In genomic region chr1:117810553-117810952, GRCh38 we compare ENCODE assay signal across 21 cellular contexts.
DNase-seq lines count a peak whose midpoint lies in the region; ATAC-seq and TF ChIP-seq lines count a peak whose summit lies in the region.
"Had no signal": no experiment of that assay in that cellular context is flagged by ENCODE, and none has a peak within 500 bp of the region (broad histone marks: within the 10 kb centered on the region; RNA-seq: fewer than 3 reads in every experiment).

No MANE protein-coding gene starts in this region.

- no peaks in the 10 kb centered on the region for H3K9me3 ChIP-seq in CD4-positive, alpha-beta T cell (ENCODE audit: control insufficient read depth, low read length)
- H3K9me3 ChIP-seq in HEK293 (ENCODE audit: control insufficient read depth, insufficient read depth, low read depth, low read length) (no peaks in the 10 kb centered on the region), mesenchymal stem cell (ENCODE audit: control insufficient read depth, low read length) (no peaks in the 10 kb centered on the region)
- H3K9me3 ChIP-seq: esophagus squamous epithelium, psoas muscle, transverse colon had no signal

- H3K4me2 ChIP-seq in mesenchymal stem cell (ENCODE audit: low read length, poor library complexity, severe bottlenecking): no peak overlapping the region
- H3K4me2 ChIP-seq: neural progenitor cell had no signal

- no peaks in the 10 kb centered on the region for H3K79me1 ChIP-seq in mesenchymal stem cell (replicated peaks; ENCODE audit: low read length, poor library complexity, severe bottlenecking)

- no peak overlapping the region for H3K14ac ChIP-seq in mesenchymal stem cell (ENCODE audit: low read length in 2 of 2)

- H3K4me1 ChIP-seq in HEK293 (ENCODE audit: control insufficient read depth, insufficient read depth, low read length) (no peaks in the 10 kb centered on the region), mesenchymal stem cell (ENCODE audit: control insufficient read depth, insufficient read depth, low read depth, low read length) (peaks cover 5% of the 10 kb centered on the region)
- H3K4me1 ChIP-seq: neural progenitor cell, psoas muscle, transverse colon had no signal

- no peak for DNase-seq in CD4-positive, alpha-beta T cell
- peak; percentile 53 for DNase-seq in OCI-M1 (lab: John Stamatoyannopoulos, UW)
- DNase-seq in mesenchymal stem cell: no peak
- no peak for DNase-seq in NK-92 (lab: John Stamatoyannopoulos, UW; ENCODE audit: unreplicated experiment)
- no peak for DNase-seq in glomerular visceral epithelial cell (ENCODE audit: extremely low spot score)
- no peak for DNase-seq in COLO668 (lab: John Stamatoyannopoulos, UW; ENCODE audit: unreplicated experiment)
- DNase-seq: activated naive CD8-positive, alpha-beta T cell treated with anti-CD3 and anti-CD28 coated beads for 36 hours; effector memory CD8-positive, alpha-beta T cell; esophagus squamous epithelium; Kasumi-1; left ventricle myocardium superior; NCI-H1417 treated with DMSO at 0.1 percent for 48 hours; NCI-H524; psoas muscle; Right ventricle myocardium superior; small intestine; stimulated activated CD4-positive, alpha-beta T cell treated with anti-CD3 and anti-CD28 coated beads, Interleukin-4, amount 100 ng/mL, for 1 hour; transverse colon had no signal

- TF ChIP-seq CTCF in CD4-positive, alpha-beta T cell (IDR thresholded peaks at IDR 0.05): no peak
- no peak for TF ChIP-seq CTCF in HEK293 (tag by site-specific recombination; IDR thresholded peaks at IDR 0.05)

- H3K27ac Mint-ChIP-seq in CD4-positive, alpha-beta T cell: no peak overlapping the region
- H3K27ac Mint-ChIP-seq: activated naive CD8-positive, alpha-beta T cell treated with anti-CD3 and anti-CD28 coated beads for 36 hours; effector memory CD8-positive, alpha-beta T cell; neural progenitor cell; stimulated activated naive CD8-positive, alpha-beta T cell treated with anti-CD3 and anti-CD28 coated beads, Interleukin-15, Interleukin-2, amounts not matched to agents 100 ng/mL and 50 ng/mL, for 24 hours had no signal

- H4K8ac ChIP-seq in mesenchymal stem cell (ENCODE audit: low read length): peak overlapping the region; percentile 45

- H3K36me3 ChIP-seq in HEK293 (ENCODE audit: control insufficient read depth in 2 of 2, insufficient read depth in 1 of 2, low read length in 2 of 2) (no peaks in the 10 kb centered on the region), mesenchymal stem cell (ENCODE audit: control insufficient read depth in 1 of 2, insufficient read depth in 2 of 2, low read depth in 1 of 2, low read length in 2 of 2) (no peaks in the 10 kb centered on the region)
- H3K36me3 ChIP-seq: esophagus squamous epithelium, neural progenitor cell, transverse colon had no signal

- H3K18ac ChIP-seq in mesenchymal stem cell (ENCODE audit: low read depth in 1 of 2, low read length in 2 of 2): peak overlapping the region in 1 of 2 experiments; percentile 55

- peaks cover 8% of the 10 kb centered on the region for H3K27me3 ChIP-seq in CD4-positive, alpha-beta T cell (ENCODE audit: control insufficient read depth, insufficient read depth, low read length)
- no peaks in the 10 kb centered on the region for H3K27me3 ChIP-seq in mesenchymal stem cell (ENCODE audit: control insufficient read depth in 1 of 2, insufficient read depth in 1 of 2, low read length in 2 of 2)
- H3K27me3 ChIP-seq: neural progenitor cell, transverse colon had no signal

- H3K4me3 ChIP-seq in HEK293 (ENCODE audit: low read depth, low read length) (no peak overlapping the region), mesenchymal stem cell (ENCODE audit: insufficient read depth in 1 of 2, low read depth in 1 of 2, low read length in 2 of 2) (no peak overlapping the region)
- H3K4me3 ChIP-seq: esophagus squamous epithelium, neural progenitor cell, psoas muscle, transverse colon had no signal

- no peak overlapping the region for H3K23ac ChIP-seq in mesenchymal stem cell (ENCODE audit: low read length in 2 of 2)

- H3K4ac ChIP-seq in mesenchymal stem cell (ENCODE audit: low read depth in 1 of 2, low read length in 2 of 2): peak overlapping the region; percentile 1 to 59

- H2AK5ac ChIP-seq in mesenchymal stem cell (ENCODE audit: low read length, severe bottlenecking): no peak overlapping the region

- H2BK120ac ChIP-seq in mesenchymal stem cell (ENCODE audit: low read depth, low read length): no peak overlapping the region

- H3K36me3 Mint-ChIP-seq in CD4-positive, alpha-beta T cell (ENCODE audit: low read depth): no peaks in the 10 kb centered on the region
- H3K36me3 Mint-ChIP-seq: activated naive CD8-positive, alpha-beta T cell treated with anti-CD3 and anti-CD28 coated beads for 36 hours; neural progenitor cell had no signal

- no peak overlapping the region for H3K9ac ChIP-seq in mesenchymal stem cell (ENCODE audit: low read length)
- H3K9ac ChIP-seq: neural progenitor cell had no signal

- no peak overlapping the region for H2BK5ac ChIP-seq in mesenchymal stem cell (ENCODE audit: low read depth, low read length, poor library complexity, severe bottlenecking)

- H3K27ac ChIP-seq in CD4-positive, alpha-beta T cell (ENCODE audit: low read depth, low read length): no peak overlapping the region
- H3K27ac ChIP-seq in HEK293 (ENCODE audit: extremely low read depth, low read depth, low read length) (no peak overlapping the region), mesenchymal stem cell (ENCODE audit: low read length, poor library complexity, severe bottlenecking) (no peak overlapping the region)
- H3K27ac ChIP-seq: esophagus squamous epithelium, neural progenitor cell, psoas muscle, transverse colon had no signal

- H2BK12ac ChIP-seq in mesenchymal stem cell (ENCODE audit: low read length in 2 of 2): peak overlapping the region; percentile 45 to 84

- POLR2A ChIA-PET in CD4-positive, alpha-beta T cell (lab: Charles Lee): no interaction called here
- POLR2A ChIA-PET in HEK293 (lab: Yijun Ruan, JAX): no interaction called here

- H4K91ac ChIP-seq in mesenchymal stem cell (ENCODE audit: low read length): peak overlapping the region; percentile 74

- H2AFZ ChIP-seq in mesenchymal stem cell (ENCODE audit: low read depth, low read length): no peak overlapping the region
- H2AFZ ChIP-seq: neural progenitor cell had no signal

- peaks cover 10% of the 10 kb centered on the region for H3K4me1 Mint-ChIP-seq in CD4-positive, alpha-beta T cell (ENCODE audit: low read depth)
- H3K4me1 Mint-ChIP-seq: activated naive CD8-positive, alpha-beta T cell treated with anti-CD3 and anti-CD28 coated beads for 36 hours had no signal

- no peak overlapping the region for H2BK15ac ChIP-seq in mesenchymal stem cell (ENCODE audit: low read depth, poor library complexity, severe bottlenecking)

- 62% methylated on average over 3 of the region's 3 CpGs for WGBS in mesenchymal stem cell

- peaks cover 4% of the 10 kb centered on the region for H3K27me3 Mint-ChIP-seq in CD4-positive, alpha-beta T cell

- CTCF ChIA-PET in CD4-positive, alpha-beta T cell (lab: Charles Lee): no interaction called here
- CTCF ChIA-PET in HEK293 (lab: Yijun Ruan, JAX): no interaction called here

- no peaks in the 10 kb centered on the region for H3K9me3 Mint-ChIP-seq in CD4-positive, alpha-beta T cell
- H3K9me3 Mint-ChIP-seq: activated naive CD8-positive, alpha-beta T cell treated with anti-CD3 and anti-CD28 coated beads for 36 hours; effector memory CD8-positive, alpha-beta T cell; neural progenitor cell; stimulated activated naive CD8-positive, alpha-beta T cell treated with anti-CD3 and anti-CD28 coated beads, Interleukin-15, Interleukin-2, amounts not matched to agents 100 ng/mL and 50 ng/mL, for 24 hours had no signal

- intact Hi-C loops in CD4-positive, alpha-beta T cell (cut with DNase I, micrococcal nuclease): no loop called here

- ATAC-seq in CD4-positive, alpha-beta T cell (ENCODE audit: poor library complexity): peak; percentile 29
- ATAC-seq: effector memory CD8-positive, alpha-beta T cell; left ventricle myocardium superior; psoas muscle had no signal

- H3K4me3 Mint-ChIP-seq in CD4-positive, alpha-beta T cell: no peak overlapping the region
- H3K4me3 Mint-ChIP-seq: activated naive CD8-positive, alpha-beta T cell treated with anti-CD3 and anti-CD28 coated beads for 36 hours; effector memory CD8-positive, alpha-beta T cell; neural progenitor cell; stimulated activated naive CD8-positive, alpha-beta T cell treated with anti-CD3 and anti-CD28 coated beads, Interleukin-15, Interleukin-2, amounts not matched to agents 100 ng/mL and 50 ng/mL, for 24 hours had no signal

TF ChIP-seq in HEK293, 187 proteins besides CTCF, POLR2A, EP300 and RAD21:
- TF ChIP-seq ZIC2 (tag by site-specific recombination; IDR thresholded peaks at IDR 0.05) (peak; percentile 58), ZNF18 (tag by site-specific recombination; IDR thresholded peaks at IDR 0.05) (no peak)
